19 cellular contexts compared by ENCODE assay signal in genomic region chr11:111155021-111155420, GRCh38.
DNase-seq lines count a peak whose midpoint lies in the region; ATAC-seq and TF ChIP-seq lines count a peak whose summit lies in the region.
"Had no signal": no experiment of that assay in that cellular context is flagged by ENCODE, and none has a peak within 500 bp of the region (broad histone marks: within the 10 kb centered on the region; RNA-seq: fewer than 3 reads in every experiment).

No MANE protein-coding gene starts in this region.

- no peaks in the 10 kb centered on the region for H3K36me3 ChIP-seq in IMR-90 (ENCODE audit: control insufficient read depth, insufficient read depth, low read length)
- H3K36me3 ChIP-seq in CD8-positive, alpha-beta T cell (ENCODE audit: insufficient read depth, low read length), result no peaks in the 10 kb centered on the region
- H3K36me3 ChIP-seq: BLaER1, SJCRH30 had no signal

- intact Hi-C loops in IMR-90 (cut with micrococcal nuclease), result no loop called here
- intact Hi-C loops in CD8-positive, alpha-beta T cell (cut with DNase I, micrococcal nuclease), result no loop called here

- ATAC-seq in IMR-90 (ENCODE audit: low read depth) (no peak), GM19455 (IDR thresholded peaks at IDR 0.05; ENCODE audit: unreplicated experiment) (no peak)
- no peak for ATAC-seq in CD8-positive, alpha-beta T cell
- no peak for ATAC-seq in stimulated activated naive B cell treated with anti-CD40 and anti-IgM and Interleukin-4, amounts not matched to agents 10 μg/mL and 1 μg/mL and 100 μg/mL, for 72 hours (replicated peaks)
- ATAC-seq: HepG2, Right ventricle myocardium inferior, SK-N-SH treated with all-trans-retinoic acid at 6 μM for 48 hours had no signal

- CTCF ChIA-PET in IMR-90 (lab: Yijun Ruan, JAX), result no interaction called here
- CTCF ChIA-PET in CD8-positive, alpha-beta T cell (lab: Charles Lee), result no interaction called here

- no peak overlapping the region for H3K18ac ChIP-seq in IMR-90 (ENCODE audit: low read depth, low read length)

- H3K27me3 ChIP-seq in IMR-90 (ENCODE audit: control insufficient read depth, insufficient read depth, low read length), result no peaks in the 10 kb centered on the region
- H3K27me3 ChIP-seq in CD8-positive, alpha-beta T cell (ENCODE audit: insufficient read depth, low read length), result no peaks in the 10 kb centered on the region
- H3K27me3 ChIP-seq: BLaER1, SJCRH30 had no signal

- peaks cover 3% of the 10 kb centered on the region for H3K27me3 Mint-ChIP-seq in CD8-positive, alpha-beta T cell (ENCODE audit: low read depth)
- H3K27me3 Mint-ChIP-seq in stimulated activated naive B cell treated with anti-CD40 and anti-IgM and Interleukin-4, amounts not matched to agents 10 μg/mL and 1 μg/mL and 100 μg/mL, for 72 hours, result no peaks in the 10 kb centered on the region

- H3K23ac ChIP-seq in IMR-90 (ENCODE audit: low read depth, low read length), result no peak overlapping the region

- no peak overlapping the region for H2BK20ac ChIP-seq in IMR-90 (ENCODE audit: low read depth, low read length)

- no peak overlapping the region for H2AFZ ChIP-seq in IMR-90 (replicated peaks; ENCODE audit: low read length, poor library complexity)
- H2AFZ ChIP-seq: PC-9 had no signal

- no peak overlapping the region for H3K27ac Mint-ChIP-seq in CD8-positive, alpha-beta T cell
- no peak overlapping the region for H3K27ac Mint-ChIP-seq in stimulated activated naive B cell treated with anti-CD40 and anti-IgM and Interleukin-4, amounts not matched to agents 10 μg/mL and 1 μg/mL and 100 μg/mL, for 72 hours
- H3K27ac Mint-ChIP-seq: CD4-positive, CD25-positive, alpha-beta regulatory T cell had no signal

- no peak overlapping the region for H3K4me3 ChIP-seq in IMR-90 (ENCODE audit: insufficient read depth, low read depth, low read length)
- H3K4me3 ChIP-seq in cardiac fibroblast (replicated peaks in 1 of 2; ENCODE audit: low read depth in 2 of 2, low read length in 2 of 2), result no peak overlapping the region
- H3K4me3 ChIP-seq in fibroblast of villous mesenchyme (ENCODE audit: low read depth, low read length), result no peak overlapping the region
- H3K4me3 ChIP-seq in CD8-positive, alpha-beta T cell (ENCODE audit: low read depth, low read length), result no peak overlapping the region
- H3K4me3 ChIP-seq: BLaER1, PC-9, SJCRH30 had no signal

- H3K9me3 Mint-ChIP-seq in CD8-positive, alpha-beta T cell, result no peaks in the 10 kb centered on the region
- H3K9me3 Mint-ChIP-seq in stimulated activated naive B cell treated with anti-CD40 and anti-IgM and Interleukin-4, amounts not matched to agents 10 μg/mL and 1 μg/mL and 100 μg/mL, for 72 hours, result no peaks in the 10 kb centered on the region
- H3K9me3 Mint-ChIP-seq: CD4-positive, CD25-positive, alpha-beta regulatory T cell had no signal

- TF ChIP-seq POLR2A in IMR-90 (IDR thresholded peaks at IDR 0.05; ENCODE audit: low read depth, low read length), result no peak

- BruUV-seq in IMR-90 (replicated peaks; lab: Mats Ljungman, UMichigan), result no TSS peak

- no peak for TF ChIP-seq CTCF in IMR-90 (conservative IDR thresholded peaks at IDR 0.05; ENCODE audit: low read depth, low read length)
- no peak for TF ChIP-seq CTCF in cardiac fibroblast (IDR thresholded peaks at IDR 0.05; ENCODE audit: low read depth, low read length)
- no peak for TF ChIP-seq CTCF in fibroblast of villous mesenchyme (IDR thresholded peaks at IDR 0.05; ENCODE audit: insufficient read depth, low read depth, low read length)
- no peak for TF ChIP-seq CTCF in CD8-positive, alpha-beta T cell (IDR thresholded peaks at IDR 0.05)

- no peak overlapping the region for H3K27ac ChIP-seq in IMR-90 (ENCODE audit: insufficient read depth, low read length)
- no peak overlapping the region for H3K27ac ChIP-seq in CD8-positive, alpha-beta T cell (ENCODE audit: low read depth, low read length)
- H3K27ac ChIP-seq: BLaER1, PC-9, SJCRH30 had no signal

- H2BK15ac ChIP-seq in IMR-90 (ENCODE audit: low read depth, low read length), result no peak overlapping the region

- no peak overlapping the region for H3K4ac ChIP-seq in IMR-90 (ENCODE audit: low read depth, low read length)

- H2AK5ac ChIP-seq in IMR-90 (ENCODE audit: low read depth, low read length), result no peak overlapping the region

- 60% methylated on average over 1 of the region's 2 CpGs; no CpG with 5 or more reads in 1 of the 2 experiments for WGBS in IMR-90 (ENCODE audit: extremely low coverage in 2 of 2, insufficient read length in 1 of 2), 2 experiments

- dilution Hi-C loops in IMR-90 (cut with HindIII; ENCODE audit: low sequenced_read_pairs, unreplicated experiment), result no loop called here

- H3K4me3 Mint-ChIP-seq in CD8-positive, alpha-beta T cell, result no peak overlapping the region
- H3K4me3 Mint-ChIP-seq in stimulated activated naive B cell treated with anti-CD40 and anti-IgM and Interleukin-4, amounts not matched to agents 10 μg/mL and 1 μg/mL and 100 μg/mL, for 72 hours, result no peak overlapping the region
- H3K4me3 Mint-ChIP-seq: CD4-positive, CD25-positive, alpha-beta regulatory T cell had no signal

- no peak overlapping the region for H2BK5ac ChIP-seq in IMR-90 (ENCODE audit: low read depth, low read length, poor library complexity, severe bottlenecking)

- H3K4me1 Mint-ChIP-seq in CD8-positive, alpha-beta T cell (ENCODE audit: low read depth), result no peaks in the 10 kb centered on the region
- peaks cover 3 to 14% of the 10 kb centered on the region in 2 donors for H3K4me1 Mint-ChIP-seq in stimulated activated naive B cell treated with anti-CD40 and anti-IgM and Interleukin-4, amounts not matched to agents 10 μg/mL and 1 μg/mL and 100 μg/mL, for 72 hours
- H3K4me1 Mint-ChIP-seq: CD4-positive, CD25-positive, alpha-beta regulatory T cell had no signal

- no peak overlapping the region for H3K14ac ChIP-seq in IMR-90 (replicated peaks; ENCODE audit: low read depth, low read length)

- no peaks in the 10 kb centered on the region for H3K79me1 ChIP-seq in IMR-90 (ENCODE audit: low read depth in 1 of 2, low read length in 2 of 2)

- no peak overlapping the region for H2AK9ac ChIP-seq in IMR-90 (replicated peaks; ENCODE audit: low read depth, low read length, poor library complexity)

- no peak overlapping the region for H2BK120ac ChIP-seq in IMR-90 (ENCODE audit: low read depth, low read length)

- no peak overlapping the region for H4K5ac ChIP-seq in IMR-90 (ENCODE audit: low read depth, low read length)

- POLR2A ChIA-PET in IMR-90 (lab: Charles Lee; ENCODE audit: unreplicated experiment), result no interaction called here
- POLR2A ChIA-PET in CD8-positive, alpha-beta T cell (lab: Charles Lee), result no interaction called here

- H3K4me1 ChIP-seq in IMR-90 (ENCODE audit: control insufficient read depth, insufficient read depth, low read length), result no peaks in the 10 kb centered on the region
- H3K4me1 ChIP-seq in CD8-positive, alpha-beta T cell (ENCODE audit: insufficient read depth, low read length), result no peaks in the 10 kb centered on the region
- H3K4me1 ChIP-seq: BLaER1, SJCRH30 had no signal

- in situ Hi-C loops in IMR-90 (cut with MboI; ENCODE audit: low sequenced_read_pairs), result no loop called here

- H3K9me3 ChIP-seq in IMR-90 (ENCODE audit: control insufficient read depth, insufficient read depth, low read length), result no peaks in the 10 kb centered on the region
- H3K9me3 ChIP-seq in CD8-positive, alpha-beta T cell (ENCODE audit: low read length), result no peaks in the 10 kb centered on the region
- H3K9me3 ChIP-seq: BLaER1, SJCRH30 had no signal

- H4K91ac ChIP-seq in IMR-90 (ENCODE audit: insufficient read depth, low read depth, low read length), result no peak overlapping the region

- no peak overlapping the region for H3K4me2 ChIP-seq in IMR-90 (ENCODE audit: low read depth, low read length)
- H3K4me2 ChIP-seq: BLaER1, PC-9 had no signal

- H3K9ac ChIP-seq in IMR-90 (ENCODE audit: low read depth, low read length), result no peak overlapping the region
- H3K9ac ChIP-seq: BLaER1 had no signal

- no peak overlapping the region for H3K56ac ChIP-seq in IMR-90 (ENCODE audit: extremely low read depth, insufficient read depth, low read length)

- DNase-seq in IMR-90 (peak; percentile 20), cardiac fibroblast (ENCODE audit: low read depth in 2 of 2) (peak; percentile 10 to 15), fibroblast of villous mesenchyme (ENCODE audit: low read depth) (peak; percentile 54), T-helper 9 cell (no peak)
- no peak for DNase-seq in CD8-positive, alpha-beta T cell
- DNase-seq in stimulated activated naive B cell treated with anti-CD40 and anti-IgM and Interleukin-4, amounts not matched to agents 10 μg/mL and 1 μg/mL and 100 μg/mL, for 72 hours, result no peak
- DNase-seq: CD4-positive, CD25-positive, alpha-beta regulatory T cell; H7; KBM-7; MM.1S; NCI-H2029; NCI-H526 treated with DMSO at 0.1 percent for 48 hours; PC-9; SJCRH30 had no signal

- no peaks in the 10 kb centered on the region for H4K20me1 ChIP-seq in IMR-90 (ENCODE audit: insufficient read depth, low read length)
- H4K20me1 ChIP-seq: BLaER1 had no signal

- H4K8ac ChIP-seq in IMR-90 (ENCODE audit: low read depth in 2 of 2, low read length in 2 of 2), result no peak overlapping the region

- H3K9me1 ChIP-seq in IMR-90 (ENCODE audit: insufficient read depth, low read length), result no peaks in the 10 kb centered on the region

- H3K36me3 Mint-ChIP-seq in CD8-positive, alpha-beta T cell, result no peaks in the 10 kb centered on the region
- H3K36me3 Mint-ChIP-seq in stimulated activated naive B cell treated with anti-CD40 and anti-IgM and Interleukin-4, amounts not matched to agents 10 μg/mL and 1 μg/mL and 100 μg/mL, for 72 hours, result no peaks in the 10 kb centered on the region
- H3K36me3 Mint-ChIP-seq: CD4-positive, CD25-positive, alpha-beta regulatory T cell had no signal

- TF ChIP-seq RAD21 in IMR-90 (IDR thresholded peaks at IDR 0.05; ENCODE audit: low read length), result no peak

TF ChIP-seq in IMR-90, 13 proteins besides CTCF, POLR2A, EP300 and RAD21:
- no peak for TF ChIP-seq ELK1 (IDR thresholded peaks at IDR 0.05; ENCODE audit: borderline replicate concordance, low read depth, low read length)

Comparison
In these comparisons a context has a peak if more than half of its experiments do, and no peak if none do; other contexts are left out.
1. DNase-seq: peak in IMR-90 (single experiment), cardiac fibroblast (2 of 2) and fibroblast of villous mesenchyme (single experiment); none in T-helper 9 cell (single experiment), CD8-positive, alpha-beta T cell (0 of 7) and stimulated activated naive B cell treated with anti-CD40 and anti-IgM and Interleukin-4, amounts not matched to agents 10 μg/mL and 1 μg/mL and 100 μg/mL, for 72 hours (single experiment).